In the genomic region with DNA sequence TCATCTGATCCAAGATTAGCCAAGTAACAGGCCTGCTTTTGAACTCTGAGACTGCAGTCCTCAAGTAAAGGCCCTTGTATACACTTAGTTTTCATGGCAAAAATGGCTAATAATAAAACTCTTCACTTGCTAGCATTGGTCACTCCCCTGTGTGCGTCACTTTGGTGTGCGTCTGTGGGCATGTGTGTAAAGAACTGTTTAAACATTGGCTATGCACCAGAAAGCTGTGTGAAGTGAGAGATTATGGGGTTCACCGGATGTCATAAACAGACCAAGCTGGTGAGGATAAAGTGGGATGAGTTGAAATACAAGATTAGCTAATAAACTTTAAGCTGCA, we compare ENCODE assay signal across 1 cellular context.
TF ChIP-seq lines count a peak whose summit lies in the region.

No MANE protein-coding gene starts in this region.

TF ChIP-seq in IMR-90, 13 proteins besides CTCF, POLR2A, EP300 and RAD21:
- TF ChIP-seq, protein P1, sequence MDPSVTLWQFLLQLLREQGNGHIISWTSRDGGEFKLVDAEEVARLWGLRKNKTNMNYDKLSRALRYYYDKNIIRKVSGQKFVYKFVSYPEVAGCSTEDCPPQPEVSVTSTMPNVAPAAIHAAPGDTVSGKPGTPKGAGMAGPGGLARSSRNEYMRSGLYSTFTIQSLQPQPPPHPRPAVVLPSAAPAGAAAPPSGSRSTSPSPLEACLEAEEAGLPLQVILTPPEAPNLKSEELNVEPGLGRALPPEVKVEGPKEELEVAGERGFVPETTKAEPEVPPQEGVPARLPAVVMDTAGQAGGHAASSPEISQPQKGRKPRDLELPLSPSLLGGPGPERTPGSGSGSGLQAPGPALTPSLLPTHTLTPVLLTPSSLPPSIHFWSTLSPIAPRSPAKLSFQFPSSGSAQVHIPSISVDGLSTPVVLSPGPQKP (IDR thresholded peaks at IDR 0.05; ENCODE audit: borderline replicate concordance, low read depth, low read length): no peak
- TF ChIP-seq, protein P2, sequence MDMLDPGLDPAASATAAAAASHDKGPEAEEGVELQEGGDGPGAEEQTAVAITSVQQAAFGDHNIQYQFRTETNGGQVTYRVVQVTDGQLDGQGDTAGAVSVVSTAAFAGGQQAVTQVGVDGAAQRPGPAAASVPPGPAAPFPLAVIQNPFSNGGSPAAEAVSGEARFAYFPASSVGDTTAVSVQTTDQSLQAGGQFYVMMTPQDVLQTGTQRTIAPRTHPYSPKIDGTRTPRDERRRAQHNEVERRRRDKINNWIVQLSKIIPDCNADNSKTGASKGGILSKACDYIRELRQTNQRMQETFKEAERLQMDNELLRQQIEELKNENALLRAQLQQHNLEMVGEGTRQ (IDR thresholded peaks at IDR 0.05; ENCODE audit: low read depth, low read length): peak; percentile 38; the same call in 1 of the 2 replicates
TF ChIP-seq in IMR-90: peak in this region for 1.
